ENCODE assay signal across 31 cellular contexts in the genomic region with DNA sequence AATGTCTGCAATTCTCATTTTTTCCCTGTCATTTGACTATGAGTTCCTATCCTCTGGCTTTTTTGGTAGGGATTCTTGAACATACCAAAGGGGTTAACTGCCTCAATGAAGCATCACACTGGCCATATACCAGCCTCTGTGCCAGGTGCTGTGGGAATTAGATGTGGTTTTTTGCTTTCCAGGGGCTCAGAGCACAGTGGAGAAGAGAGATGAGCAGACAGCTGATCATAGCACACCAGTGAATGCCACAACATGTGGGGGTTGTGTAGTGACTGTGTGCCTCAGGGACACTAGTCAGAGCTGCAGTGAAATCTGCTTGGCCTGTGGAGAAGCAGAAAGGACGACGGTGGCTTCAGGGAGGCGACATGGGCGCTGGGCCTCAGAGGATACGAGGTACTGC. TPM values are rescaled to one million over a fixed set of nuclear protein-coding genes. Genes with fewer than 3 reads are reported as not detected.
"Had no signal": no experiment of that assay in that cellular context is flagged by ENCODE, and none has a peak within 500 bp of the region (broad histone marks: within the 10 kb centered on the region; RNA-seq: fewer than 3 reads in every experiment).

No MANE protein-coding gene starts in this region.

- H3K9ac ChIP-seq: parathyroid adenoma had no signal

- H3K36me3 ChIP-seq: ovary, right lobe of liver, sigmoid colon, suprapubic skin, tibial artery, transverse colon, upper lobe of right lung, uterus had no signal

- H2AFZ ChIP-seq: parathyroid adenoma had no signal

- H3K4me1 ChIP-seq: parathyroid adenoma, psoas muscle, suprapubic skin, testis, transverse colon, upper lobe of right lung, uterus had no signal

- H3K4me3 Mint-ChIP-seq: naive B cell; naive thymus-derived CD8-positive, alpha-beta T cell; natural killer cell treated with Interleukin-12 subunit alpha and Interleukin-12 subunit beta and Interleukin-15 and Interleukin-18, amount 100 ng/mL, for 72 hours; nephron progenitor cell; neural crest cell; stimulated activated memory B cell treated with anti-CD40 and anti-IgM and Interleukin-4, amounts not matched to agents 10 μg/mL and 1 μg/mL and 100 μg/mL, for 72 hours; stimulated activated naive CD8-positive, alpha-beta T cell treated with anti-CD3 and anti-CD28 coated beads, Interleukin-15, amount 100 ng/mL, for 72 hours; type B pancreatic cell had no signal

- H3K27me3 Mint-ChIP-seq: stimulated activated memory B cell treated with anti-CD40 and anti-IgM and Interleukin-4, amounts not matched to agents 10 μg/mL and 1 μg/mL and 100 μg/mL, for 72 hours had no signal

- ATAC-seq: naive thymus-derived CD8-positive, alpha-beta T cell; natural killer cell treated with Interleukin-12 subunit alpha and Interleukin-12 subunit beta and Interleukin-15 and Interleukin-18, amount 100 ng/mL, for 72 hours; psoas muscle; right cardiac atrium; right lobe of liver; stimulated activated memory B cell treated with anti-CD40 and anti-IgM and Interleukin-4, amounts not matched to agents 10 μg/mL and 1 μg/mL and 100 μg/mL, for 72 hours; stimulated activated naive CD8-positive, alpha-beta T cell treated with anti-CD3 and anti-CD28 coated beads, Interleukin-15, amount 100 ng/mL, for 72 hours; stimulated activated naive CD8-positive, alpha-beta T cell treated with anti-CD3 and anti-CD28 coated beads, Interleukin-15, Interleukin-2, amounts not matched to agents 100 U/mL and 50 U/mL, for 24 hours; upper lobe of right lung had no signal

- H3K27ac ChIP-seq: ovary, parathyroid adenoma, psoas muscle, right lobe of liver, sigmoid colon, skin epidermis, suprapubic skin, testis, tibial artery, transverse colon, upper lobe of right lung, uterus had no signal

- H3K9me3 ChIP-seq: ovary, psoas muscle, right lobe of liver, sigmoid colon, suprapubic skin, testis, tibial artery, transverse colon, upper lobe of right lung, uterus had no signal

- H3K27ac Mint-ChIP-seq: naive thymus-derived CD8-positive, alpha-beta T cell; natural killer cell treated with Interleukin-12 subunit alpha and Interleukin-12 subunit beta and Interleukin-15 and Interleukin-18, amount 100 ng/mL, for 72 hours; nephron progenitor cell; progenitor cell of endocrine pancreas; stimulated activated memory B cell treated with anti-CD40 and anti-IgM and Interleukin-4, amounts not matched to agents 10 μg/mL and 1 μg/mL and 100 μg/mL, for 72 hours; stimulated activated naive CD8-positive, alpha-beta T cell treated with anti-CD3 and anti-CD28 coated beads, Interleukin-15, amount 100 ng/mL, for 72 hours; type B pancreatic cell had no signal

- H3K4me3 ChIP-seq: ovary, psoas muscle, right lobe of liver, sigmoid colon, skin epidermis, suprapubic skin, testis, tibial artery, transverse colon, upper lobe of right lung, uterus had no signal

- DNase-seq: naive B cell; naive thymus-derived CD8-positive, alpha-beta T cell; nephron progenitor cell; occipital lobe; ovary; posterior cingulate gyrus; psoas muscle; right cardiac atrium; right lobe of liver; sigmoid colon; stimulated activated CD4-positive, alpha-beta T cell treated with anti-CD3 and anti-CD28 coated beads, Interleukin-15, amount 100 ng/mL, for 24 hours; stimulated activated CD4-positive, alpha-beta T cell treated with anti-CD3 and anti-CD28 coated beads, Interleukin-2, amount 100 ng/mL, for 24 hours; stimulated activated CD4-positive, alpha-beta T cell treated with anti-CD3 and anti-CD28 coated beads, Interleukin-2, amount 100 ng/mL, for 48 hours; stimulated activated CD4-positive, alpha-beta T cell treated with anti-CD3 and anti-CD28 coated beads, Interleukin-4, amount 100 ng/mL, for 24 hours; stimulated activated naive CD4-positive, alpha-beta T cell; stimulated activated naive CD8-positive, alpha-beta T cell treated with anti-CD3 and anti-CD28 coated beads, Interleukin-15, amount 100 ng/mL, for 72 hours; stimulated activated naive CD8-positive, alpha-beta T cell treated with anti-CD3 and anti-CD28 coated beads, Interleukin-15, Interleukin-2, amounts not matched to agents 100 U/mL and 50 U/mL, for 24 hours; substantia nigra; testis; tibial artery; transverse colon; upper lobe of right lung; uterus had no signal

- H3K36me3 Mint-ChIP-seq: naive B cell; naive thymus-derived CD8-positive, alpha-beta T cell; natural killer cell treated with Interleukin-12 subunit alpha and Interleukin-12 subunit beta and Interleukin-15 and Interleukin-18, amount 100 ng/mL, for 72 hours; stimulated activated memory B cell treated with anti-CD40 and anti-IgM and Interleukin-4, amounts not matched to agents 10 μg/mL and 1 μg/mL and 100 μg/mL, for 72 hours; type B pancreatic cell had no signal

- H3K4me1 Mint-ChIP-seq: neural crest cell; stimulated activated naive CD8-positive, alpha-beta T cell treated with anti-CD3 and anti-CD28 coated beads, Interleukin-15, amount 100 ng/mL, for 72 hours had no signal

- H3K9me3 Mint-ChIP-seq: naive B cell; natural killer cell treated with Interleukin-12 subunit alpha and Interleukin-12 subunit beta and Interleukin-15 and Interleukin-18, amount 100 ng/mL, for 72 hours; nephron progenitor cell; neural crest cell; stimulated activated memory B cell treated with anti-CD40 and anti-IgM and Interleukin-4, amounts not matched to agents 10 μg/mL and 1 μg/mL and 100 μg/mL, for 72 hours; stimulated activated naive CD8-positive, alpha-beta T cell treated with anti-CD3 and anti-CD28 coated beads, Interleukin-15, amount 100 ng/mL, for 72 hours; type B pancreatic cell had no signal

- H3K27me3 ChIP-seq: ovary, right lobe of liver, sigmoid colon, suprapubic skin, testis, tibial artery, transverse colon, upper lobe of right lung had no signal

RNA-seq across cellular contexts. Expression of a gene that starts 30.8 kb away (rescaled TPM):
- polyA plus RNA-seq: naive thymus-derived CD8-positive, alpha-beta T cell had no signal
